ENCODE assay signal across 8 cellular contexts in the genomic region with DNA sequence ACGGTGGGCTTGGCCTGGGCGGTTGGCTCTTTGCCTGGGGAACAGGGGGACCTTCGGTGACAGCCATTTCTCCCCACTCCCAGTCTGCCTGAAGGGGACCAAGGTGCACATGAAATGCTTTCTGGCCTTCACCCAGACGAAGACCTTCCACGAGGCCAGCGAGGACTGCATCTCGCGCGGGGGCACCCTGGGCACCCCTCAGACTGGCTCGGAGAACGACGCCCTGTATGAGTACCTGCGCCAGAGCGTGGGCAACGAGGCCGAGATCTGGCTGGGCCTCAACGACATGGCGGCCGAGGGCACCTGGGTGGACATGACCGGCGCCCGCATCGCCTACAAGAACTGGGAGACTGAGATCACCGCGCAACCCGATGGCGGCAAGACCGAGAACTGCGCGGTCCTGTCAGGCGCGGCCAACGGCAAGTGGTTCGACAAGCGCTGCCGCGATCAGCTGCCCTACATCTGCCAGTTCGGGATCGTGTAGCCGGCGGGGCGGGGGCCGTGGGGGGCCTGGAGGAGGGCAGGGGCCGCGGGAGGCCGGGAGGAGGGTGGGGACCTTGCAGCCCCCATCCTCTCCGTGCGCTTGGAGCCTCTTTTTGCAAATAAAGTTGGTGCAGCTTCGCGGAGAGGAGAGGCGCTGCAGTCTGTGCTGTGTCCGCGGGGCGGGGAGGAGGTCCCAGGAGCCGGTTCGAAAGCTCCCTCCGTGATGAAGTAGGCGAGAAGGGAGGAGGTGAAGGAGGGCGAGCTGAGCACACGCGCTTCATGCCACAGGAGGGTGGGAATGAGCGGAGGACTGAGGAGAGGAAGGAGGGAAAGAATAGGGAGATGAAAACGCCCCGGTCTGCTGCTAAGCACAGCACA. TPM values are rescaled to one million over a fixed set of nuclear protein-coding genes. Genes with fewer than 3 reads are reported as not detected.
DNase-seq lines count a peak whose midpoint lies in the region; ATAC-seq and TF ChIP-seq lines count a peak whose summit lies in the region.

No MANE protein-coding gene starts in this region.

- peak; percentile 71 for DNase-seq in GM23338 (ENCODE audit: low spot score)
- peak; percentile 65 for DNase-seq in Right ventricle myocardium superior
- DNase-seq in putamen (ENCODE audit: low spot score): peak; percentile 34
- DNase-seq in NCI-H1436 (lab: John Stamatoyannopoulos, UW): no peak
- no peak for DNase-seq in GOT3 (lab: John Stamatoyannopoulos, UW)
- no peak for DNase-seq in mesenteric fat pad (ENCODE audit: low spot score)

- intact Hi-C loops in Right ventricle myocardium superior (cut with DNase I): no loop called here

- H3K4me1 ChIP-seq in GM23338 (ENCODE audit: insufficient read depth): peaks cover 13% of the 10 kb centered on the region

- no peaks in the 10 kb centered on the region for H3K9me2 ChIP-seq in GM23338 (ENCODE audit: insufficient read depth)

- no peaks in the 10 kb centered on the region for H3K36me3 ChIP-seq in GM23338 (ENCODE audit: insufficient read depth)

- peak overlapping the region; percentile 56 for H3K4me3 ChIP-seq in GM23338

- no peaks in the 10 kb centered on the region for H3K9me3 Mint-ChIP-seq in GM23338
- no peaks in the 10 kb centered on the region for H3K9me3 Mint-ChIP-seq in activated T-helper 17 cell treated with anti-CD3 and anti-CD28 coated beads, Interleukin-2, amount 50 U/mL, for 72 hours

- no peak overlapping the region for H3K27ac ChIP-seq in GM23338 (ENCODE audit: low read depth)

- H3K27me3 Mint-ChIP-seq in GM23338 (ENCODE audit: insufficient read depth, low read depth, poor library complexity): peaks cover 48% of the 10 kb centered on the region
- H3K27me3 Mint-ChIP-seq in activated T-helper 17 cell treated with anti-CD3 and anti-CD28 coated beads, Interleukin-2, amount 50 U/mL, for 72 hours: peaks cover 5% of the 10 kb centered on the region

- TF ChIP-seq CTCF in GM23338 (conservative IDR thresholded peaks at IDR 0.05; ENCODE audit: low read depth in 2 of 2): no peak

- peak overlapping the region; percentile 84 for H3K4me2 ChIP-seq in GM23338

- peak; percentile 69 for ATAC-seq in GM23338
- ATAC-seq in activated T-helper 17 cell treated with anti-CD3 and anti-CD28 coated beads, Interleukin-2, amount 50 U/mL, for 72 hours (replicated peaks): no peak
- peak; percentile 38 for ATAC-seq in Right ventricle myocardium superior (ENCODE audit: poor library complexity)
- ATAC-seq in HG03139 (IDR thresholded peaks at IDR 0.05; ENCODE audit: unreplicated experiment): no peak

- H4K20me1 ChIP-seq in GM23338 (replicated peaks; ENCODE audit: insufficient read depth): no peaks in the 10 kb centered on the region

- peak overlapping the region; percentile 66 for H3K4me3 Mint-ChIP-seq in GM23338
- H3K4me3 Mint-ChIP-seq in activated T-helper 17 cell treated with anti-CD3 and anti-CD28 coated beads, Interleukin-2, amount 50 U/mL, for 72 hours: peak overlapping the region; percentile 66

- no peaks in the 10 kb centered on the region for H3K79me2 ChIP-seq in GM23338 (replicated peaks; ENCODE audit: insufficient read depth)

- peaks cover 40% of the 10 kb centered on the region for H3K27me3 ChIP-seq in GM23338 (ENCODE audit: insufficient read depth)

- H3K27ac Mint-ChIP-seq in GM23338: no peak overlapping the region
- no peak overlapping the region for H3K27ac Mint-ChIP-seq in activated T-helper 17 cell treated with anti-CD3 and anti-CD28 coated beads, Interleukin-2, amount 50 U/mL, for 72 hours

- H3K36me3 Mint-ChIP-seq in GM23338 (ENCODE audit: low read depth): no peaks in the 10 kb centered on the region
- H3K36me3 Mint-ChIP-seq in activated T-helper 17 cell treated with anti-CD3 and anti-CD28 coated beads, Interleukin-2, amount 50 U/mL, for 72 hours (ENCODE audit: low read depth): no peaks in the 10 kb centered on the region

- 0 out of 2 replicates have a peak, but pooled peaks cover 4% of the 10 kb centered on the region for H3F3A ChIP-seq in GM23338 (replicated peaks; ENCODE audit: low read depth)

- H3K4me1 Mint-ChIP-seq in GM23338: peaks cover 27% of the 10 kb centered on the region; the same call in 2 of the 3 replicates
- peaks cover 15% of the 10 kb centered on the region for H3K4me1 Mint-ChIP-seq in activated T-helper 17 cell treated with anti-CD3 and anti-CD28 coated beads, Interleukin-2, amount 50 U/mL, for 72 hours

- H2AFZ ChIP-seq in GM23338: peak overlapping the region; percentile 91

TF ChIP-seq in GM23338, 12 proteins besides CTCF, POLR2A, EP300 and RAD21:
- TF ChIP-seq EZH2 (IDR thresholded peaks at IDR 0.05; ENCODE audit: low read depth, unreplicated experiment) (peak; percentile 18), REST (IDR thresholded peaks at IDR 0.05; ENCODE audit: unreplicated experiment) (no peak)
TF ChIP-seq in GM23338: peak in this region for 1.

RNA-seq across cellular contexts. Expression of gene CLEC3B, which starts 9.6 kb away (rescaled TPM):
- total RNA-seq in GM23338 (2014; rRNA removed; shearing (Covaris generic)): not detected in 2 replicates
- polyA plus RNA-seq in GM23338 (2016; fragmentation: Nextera tagmentation; extraction: Ambion mirVana): not detected in 2 replicates
- total RNA-seq in activated T-helper 17 cell treated with anti-CD3 and anti-CD28 coated beads, Interleukin-2, amount 50 U/mL, for 72 hours: under 1 TPM; 0.37 to 0.66 TPM
- total RNA-seq in Right ventricle myocardium superior: 78.6 TPM
- total RNA-seq in mesenteric fat pad: 217 TPM

RNA-seq across cellular contexts. Expression of gene EXOSC7, which starts 59.6 kb away (rescaled TPM):
- total RNA-seq in GM23338 (2014; rRNA removed; shearing (Covaris generic)): 84.8 and 99.4 TPM in 2 replicates
- polyA plus RNA-seq in GM23338 (2016; fragmentation: Nextera tagmentation; extraction: Ambion mirVana): 114 and 120 TPM in 2 replicates
- 10 to 100 TPM; 47.0 to 70.5 TPM for total RNA-seq in activated T-helper 17 cell treated with anti-CD3 and anti-CD28 coated beads, Interleukin-2, amount 50 U/mL, for 72 hours
- total RNA-seq in Right ventricle myocardium superior: 24.4 TPM
- 35.4 TPM for total RNA-seq in mesenteric fat pad

RNA-seq across cellular contexts. Expression of gene ZDHHC3, which starts 59.7 kb away (rescaled TPM):
- total RNA-seq in GM23338 (2014; rRNA removed; shearing (Covaris generic)): 71.7 and 84.2 TPM in 2 replicates
- 27.5 and 28.9 TPM in 2 replicates for polyA plus RNA-seq in GM23338 (2016; fragmentation: Nextera tagmentation; extraction: Ambion mirVana)
- 10 to 100 TPM; 20.5 to 50.5 TPM for total RNA-seq in activated T-helper 17 cell treated with anti-CD3 and anti-CD28 coated beads, Interleukin-2, amount 50 U/mL, for 72 hours
- 35.6 TPM for total RNA-seq in Right ventricle myocardium superior
- 108 TPM for total RNA-seq in mesenteric fat pad

Comparison
In these comparisons a context has a peak if more than half of its experiments do, and no peak if none do; other contexts are left out.
1. ATAC-seq: peak in GM23338 (single experiment) and Right ventricle myocardium superior (single experiment); none in activated T-helper 17 cell treated with anti-CD3 and anti-CD28 coated beads, Interleukin-2, amount 50 U/mL, for 72 hours (single experiment) and HG03139 (single experiment).
2. DNase-seq: peak in GM23338 (single experiment), Right ventricle myocardium superior (single experiment) and putamen (single experiment); none in NCI-H1436 (single experiment), GOT3 (single experiment) and mesenteric fat pad (single experiment).
3. RNA of gene CLEC3B, which starts 9.6 kb away (total RNA-seq): 217 TPM in mesenteric fat pad (single experiment) and 78.6 TPM in Right ventricle myocardium superior (single experiment); 0.37 to 0.66 TPM in activated T-helper 17 cell treated with anti-CD3 and anti-CD28 coated beads, Interleukin-2, amount 50 U/mL, for 72 hours and not detected in GM23338; every median in the first group is over 10 times any median in the second.